ENCODE assay signal across 8 cellular contexts in genomic region chr1:148353461-148354283, GRCh38.
DNase-seq lines count a peak whose midpoint lies in the region; ATAC-seq and TF ChIP-seq lines count a peak whose summit lies in the region.

No MANE protein-coding gene starts in this region.

- TF ChIP-seq RAD21 in liver (IDR thresholded peaks at IDR 0.05) = no peak

- BruUV-seq in mammary epithelial cell (replicated peaks; lab: Mats Ljungman, UMichigan) = no TSS peak

- CTCF ChIA-PET in HEK293T (lab: Yijun Ruan, JAX) = interaction anchor here (0.5 kb wide), 1 partner anchor 18 kb away, joined by 3 read pairs; no protein-coding TSS in a partner anchor
- CTCF ChIA-PET in mammary epithelial cell (lab: Charles Lee; ENCODE audit: low non-redundant PET) = no interaction called here

- in situ Hi-C loops in mammary epithelial cell (cut with MboI; ENCODE audit: low sequenced_read_pairs in 2 of 2) = no loop called here

- H3K9ac ChIP-seq in mammary epithelial cell (ENCODE audit: insufficient read depth, low read length) (no peak overlapping the region), liver (ENCODE audit: low read depth in 1 of 2, low read length in 2 of 2) (no peak overlapping the region)

- no peak for ATAC-seq in HG03460 (IDR thresholded peaks at IDR 0.05; ENCODE audit: unreplicated experiment)

- DNase-seq in DMS 273 treated with DMSO at 0.1 percent for 48 hours (lab: John Stamatoyannopoulos, UW) (peak; percentile 77), HEK293T (ENCODE audit: extremely low spot score) (peak; percentile 12), mammary epithelial cell (peak; percentile 74), COLO829 (ENCODE audit: low spot score) (no peak), activated gamma-delta T cell (lab: John Stamatoyannopoulos, UW) (no peak)
- no peak for DNase-seq in activated effector memory CD4-positive, alpha-beta T cell treated with anti-CD3 and anti-CD28 coated beads, Interleukin-2, amount 50 U/mL, for 16 hours

- intact Hi-C loops in mammary epithelial cell (cut with micrococcal nuclease) = loop anchor here (2.0 kb wide), 1 partner anchor 45 kb away; no protein-coding TSS in a partner anchor

- TF ChIP-seq CTCF in mammary epithelial cell (conservative IDR thresholded peaks at IDR 0.05 in 1 of 2, IDR thresholded peaks at IDR 0.05 in 1 of 2; ENCODE audit: extremely low read depth in 1 of 2, insufficient read depth in 1 of 2, low read depth in 1 of 2, low read length in 2 of 2) (no peak), liver (IDR thresholded peaks at IDR 0.05; ENCODE audit: low read depth, low read length, missing input control) (no peak)

- H3K27me3 ChIP-seq in mammary epithelial cell (ENCODE audit: insufficient read depth, low read length) (peaks cover 3% of the 10 kb centered on the region), liver (ENCODE audit: control insufficient read depth in 4 of 4, insufficient read depth in 4 of 4, low read length in 3 of 4) (peaks cover 2 to 20% (median 5%) of the 10 kb centered on the region in 4 donors)

- H3K9me3 ChIP-seq in mammary epithelial cell (replicated peaks; ENCODE audit: insufficient read depth, low read length) (no peaks in the 10 kb centered on the region), liver (ENCODE audit: control insufficient read depth in 4 of 4, low read length in 3 of 4) (peaks cover 0 to 7% (median 0%) of the 10 kb centered on the region in 4 donors)

- H3K4me3 ChIP-seq in mammary epithelial cell (replicated peaks in 1 of 3; ENCODE audit: insufficient read depth in 1 of 3, low read depth in 2 of 3, low read length in 3 of 3) (no peak overlapping the region), liver (ENCODE audit: low read depth in 1 of 3, low read length in 3 of 3) (no peak overlapping the region)

- H3K27ac ChIP-seq in mammary epithelial cell (ENCODE audit: insufficient read depth, low read depth, low read length) (no peak overlapping the region), liver (ENCODE audit: low read depth in 1 of 2, low read length in 2 of 2) (no peak overlapping the region)

- no peak overlapping the region for H3K4me2 ChIP-seq in mammary epithelial cell (ENCODE audit: insufficient read depth, low read depth, low read length)

- no peaks in the 10 kb centered on the region for H3K4me1 ChIP-seq in mammary epithelial cell (ENCODE audit: insufficient read depth, low read length)
- H3K4me1 ChIP-seq in liver (ENCODE audit: control insufficient read depth in 4 of 4, insufficient read depth in 4 of 4, low read length in 3 of 4) = peaks cover 0 to 5% (median 0%) of the 10 kb centered on the region in 4 donors

- POLR2A ChIA-PET in HEK293T (lab: Yijun Ruan, JAX) = interaction anchor here (0.6 to 2.0 kb wide), 2 partner anchors 19 to 35 kb away, joined by 3 to 7 read pairs; no protein-coding TSS in a partner anchor

- no peaks in the 10 kb centered on the region for H3K79me2 ChIP-seq in mammary epithelial cell (ENCODE audit: insufficient read depth, low read length)

- dilution Hi-C loops in mammary epithelial cell (cut with HindIII; ENCODE audit: low sequenced_read_pairs) = no loop called here

- no peak overlapping the region for H2AFZ ChIP-seq in mammary epithelial cell (ENCODE audit: low read depth, low read length)

- WGBS in mammary epithelial cell (ENCODE audit: low coverage, missing lambda C conversion rate) = 88% methylated on average over 11 of the region's 31 CpGs
- WGBS in liver = 32% methylated on average over 31 of the region's 31 CpGs

- no peaks in the 10 kb centered on the region for H3K36me3 ChIP-seq in mammary epithelial cell (ENCODE audit: insufficient read depth, low read length)
- no peaks in the 10 kb centered on the region for H3K36me3 ChIP-seq in liver (ENCODE audit: control insufficient read depth in 4 of 4, insufficient read depth in 3 of 4, low read depth in 1 of 4, low read length in 3 of 4)

- no peaks in the 10 kb centered on the region for H4K20me1 ChIP-seq in mammary epithelial cell (ENCODE audit: insufficient read depth, low read length)

TF ChIP-seq in HEK293T, 16 proteins besides CTCF, POLR2A, EP300 and RAD21:
- TF ChIP-seq ARNT (IDR thresholded peaks at IDR 0.05) = no peak
- TF ChIP-seq L3MBTL2 (conservative IDR thresholded peaks at IDR 0.05) = no peak
- no peak for TF ChIP-seq PKNOX1 (IDR thresholded peaks at IDR 0.05)
- TF ChIP-seq BHLHE40 (IDR thresholded peaks at IDR 0.05; ENCODE audit: borderline replicate concordance) = no peak
- TF ChIP-seq CTBP1 (IDR thresholded peaks at IDR 0.05; ENCODE audit: borderline replicate concordance) = no peak
- TF ChIP-seq HDGF (IDR thresholded peaks at IDR 0.05; ENCODE audit: borderline replicate concordance) = no peak
- no peak for TF ChIP-seq LEF1 (IDR thresholded peaks at IDR 0.05; ENCODE audit: borderline replicate concordance)

TF ChIP-seq in liver, 16 proteins besides CTCF, POLR2A, EP300 and RAD21:
- no peak for TF ChIP-seq RXRA (IDR thresholded peaks at IDR 0.05)
- peak; percentile 47 for TF ChIP-seq ATF3 (IDR thresholded peaks at IDR 0.05)

Comparison
In these comparisons a context has a peak if more than half of its experiments do, and no peak if none do; other contexts are left out.
1. DNase-seq: peak in DMS 273 treated with DMSO at 0.1 percent for 48 hours (single experiment), HEK293T (single experiment) and mammary epithelial cell (single experiment); none in activated effector memory CD4-positive, alpha-beta T cell treated with anti-CD3 and anti-CD28 coated beads, Interleukin-2, amount 50 U/mL, for 16 hours (single experiment), COLO829 (single experiment) and activated gamma-delta T cell (single experiment).